19 cellular contexts compared by ENCODE assay signal in genomic region chr15:83732196-83732595, GRCh38.
"Had no signal": no experiment of that assay in that cellular context is flagged by ENCODE, and none has a peak within 500 bp of the region (broad histone marks: within the 10 kb centered on the region; RNA-seq: fewer than 3 reads in every experiment).

No MANE protein-coding gene starts in this region.

- H3K4me1 Mint-ChIP-seq: naive thymus-derived CD4-positive, alpha-beta T cell; nephron progenitor cell had no signal

- H3K4me1 ChIP-seq: esophagus squamous epithelium, gastroesophageal sphincter, left ventricle myocardium inferior had no signal

- H3K27ac Mint-ChIP-seq: naive thymus-derived CD4-positive, alpha-beta T cell; nephron progenitor cell had no signal

- ATAC-seq: gastroesophageal sphincter; naive thymus-derived CD4-positive, alpha-beta T cell had no signal

- H3K27me3 ChIP-seq: gastroesophageal sphincter, neutrophil, right atrium auricular region, sigmoid colon had no signal

- H3K9me3 ChIP-seq: esophagus squamous epithelium, gastroesophageal sphincter, neutrophil, right atrium auricular region, sigmoid colon had no signal

- DNase-seq: cortex of kidney; effector memory CD4-positive, alpha-beta T cell; esophagus squamous epithelium; foreskin fibroblast; glutamatergic neuron; left ventricle myocardium inferior; mesendoderm; naive thymus-derived CD4-positive, alpha-beta T cell; nephron progenitor cell; posterior cingulate gyrus; sigmoid colon; small intestine; stimulated activated CD4-positive, alpha-beta T cell treated with anti-CD3 and anti-CD28 coated beads, Interleukin-2, amount 100 ng/mL, for 48 hours; stimulated activated naive CD4-positive, alpha-beta T cell treated with Interleukin-2 at 50 U/mL for 16 hours; trophoblast cell had no signal

- H3K4me3 Mint-ChIP-seq: naive thymus-derived CD4-positive, alpha-beta T cell; nephron progenitor cell had no signal

- H3K27ac ChIP-seq: esophagus squamous epithelium, gastroesophageal sphincter, left ventricle myocardium inferior, neutrophil had no signal

- H3K36me3 ChIP-seq: esophagus squamous epithelium, gastroesophageal sphincter, left ventricle myocardium inferior, neutrophil, right atrium auricular region, sigmoid colon had no signal

- H3K4me3 ChIP-seq: esophagus squamous epithelium, gastroesophageal sphincter, left ventricle myocardium inferior, lung, right atrium auricular region, sigmoid colon had no signal
